ENCODE assay signal across 36 cellular contexts in genomic region chrX:125952973-125953372, GRCh38.
"Had no signal": no experiment of that assay in that cellular context is flagged by ENCODE, and none has a peak within 500 bp of the region (broad histone marks: within the 10 kb centered on the region; RNA-seq: fewer than 3 reads in every experiment).

No MANE protein-coding gene starts in this region.

- H3K27me3 Mint-ChIP-seq: activated B cell treated with CpG ODN at 0.5 μM for 24 hours; activated CD4-positive, alpha-beta memory T cell treated with anti-CD3 and anti-CD28 coated beads for 36 hours; activated CD4-positive, alpha-beta T cell treated with anti-CD3 and anti-CD28 coated beads, Interleukin-2, amount 10 ng/mL, durations not matched to agents 24 days and 14 days; activated CD8-positive, alpha-beta T cell treated with anti-CD3 and anti-CD28 coated beads for 36 hours; activated naive CD8-positive, alpha-beta T cell treated with anti-CD3 and anti-CD28 coated beads for 36 hours; activated T-helper 17 cell treated with anti-CD3 and anti-CD28 coated beads, Interleukin-2, amount 50 U/mL, for 72 hours; brain; central memory CD8-positive, alpha-beta T cell had no signal

- H3K4me1 Mint-ChIP-seq: activated B cell treated with CpG ODN at 0.5 μM for 24 hours; activated CD4-positive, alpha-beta T cell treated with anti-CD3 and anti-CD28 coated beads, Interleukin-2, amount 10 ng/mL, durations not matched to agents 24 days and 14 days; activated naive CD8-positive, alpha-beta T cell treated with anti-CD3 and anti-CD28 coated beads for 36 hours; activated T-helper 17 cell treated with anti-CD3 and anti-CD28 coated beads, Interleukin-2, amount 50 U/mL, for 72 hours; brain; central memory CD8-positive, alpha-beta T cell had no signal

- H3K36me3 ChIP-seq: adrenal gland, cardiac muscle cell had no signal

- H3K4me3 Mint-ChIP-seq: activated B cell treated with CpG ODN at 0.5 μM for 24 hours; activated CD4-positive, alpha-beta memory T cell treated with anti-CD3 and anti-CD28 coated beads for 36 hours; activated CD4-positive, alpha-beta T cell treated with anti-CD3 and anti-CD28 coated beads, Interleukin-2, amount 10 ng/mL, durations not matched to agents 24 days and 14 days; activated CD8-positive, alpha-beta T cell treated with anti-CD3 and anti-CD28 coated beads for 36 hours; activated naive CD4-positive, alpha-beta T cell treated with anti-CD3 and anti-CD28 coated beads for 36 hours; activated naive CD8-positive, alpha-beta T cell treated with anti-CD3 and anti-CD28 coated beads for 36 hours; activated T-cell treated with anti-CD3 and anti-CD28 coated beads, Interleukin-2, amount 50 U/mL, for 4 hours; activated T-cell treated with anti-CD3 and anti-CD28 coated beads, Interleukin-2, amount 50 U/mL, for 72 hours; activated T-helper 1 cell treated with anti-CD3 and anti-CD28 coated beads, Interleukin-12 subunit alpha, Interleukin-12 subunit beta, Interleukin-2, Interleukin-4 antibody, amounts not matched to agents 30 ng/mL and 10 ng/mL and 1 ng/mL, durations not matched to agents 14 hours and 24 hours and 36 hours; activated T-helper 17 cell treated with anti-CD3 and anti-CD28 coated beads, Interleukin-2, amount 50 U/mL, for 72 hours; brain; central memory CD8-positive, alpha-beta T cell; T-helper 2 cell treated with Interferon-gamma antibody and Interleukin-4, amounts not matched to agents 5 μg/mL and 100 μg/mL, for 36 hours had no signal

- H3K4me1 ChIP-seq: adrenal gland had no signal

- H3K9me3 ChIP-seq: adrenal gland had no signal

- H3K27me3 ChIP-seq: adrenal gland, cardiac muscle cell had no signal

- DNase-seq: activated B cell treated with CpG ODN at 0.5 μM for 24 hours; activated CD4-positive, alpha-beta memory T cell treated with anti-CD3 and anti-CD28 coated beads for 36 hours; activated CD4-positive, alpha-beta T cell treated with anti-CD3 and anti-CD28 coated beads for 4 hours; activated CD4-positive, alpha-beta T cell treated with anti-CD3 and anti-CD28 coated beads, Interleukin-2, amount 10 ng/mL, durations not matched to agents 24 days and 14 days; activated CD4-positive, alpha-beta T cell treated with anti-CD3 and anti-CD28 coated beads, Interleukin-2, amount 50 U/mL, for 1 hour; activated CD4-positive, alpha-beta T cell treated with anti-CD3 and anti-CD28 coated beads, Interleukin-2, amount 50 U/mL, for 4 hours; activated CD4-positive, CD25-positive, alpha-beta regulatory T cell treated with anti-CD3 and anti-CD28 coated beads, Interleukin-2, amount 50 U/mL, for 72 hours; activated CD8-positive, alpha-beta memory T cell treated with anti-CD3 and anti-CD28 coated beads, Interleukin-2, amount 50 U/mL, for 4 hours; activated CD8-positive, alpha-beta T cell treated with anti-CD3 and anti-CD28 coated beads for 36 hours; activated effector memory CD4-positive, alpha-beta T cell treated with anti-CD3 and anti-CD28 coated beads, Interleukin-2, amount 50 U/mL, for 16 hours; activated gamma-delta T cell treated with Interleukin-2 at 50 U/mL for 16 hours; activated naive CD4-positive, alpha-beta T cell; activated naive CD4-positive, alpha-beta T cell treated with anti-CD3 and anti-CD28 coated beads for 36 hours; activated naive CD4-positive, alpha-beta T cell treated with anti-CD3 and anti-CD28 coated beads, Interleukin-2, amount 50 U/mL, for 16 hours; activated naive CD8-positive, alpha-beta T cell treated with anti-CD3 and anti-CD28 coated beads for 36 hours; activated T-cell treated with anti-CD3 and anti-CD28 coated beads for 4 hours; activated T-cell treated with anti-CD3 and anti-CD28 coated beads, Interleukin-2, amount 50 U/mL, for 1 hour; activated T-cell treated with anti-CD3 and anti-CD28 coated beads, Interleukin-2, amount 50 U/mL, for 4 hours; activated T-cell treated with anti-CD3 and anti-CD28 coated beads, Interleukin-2, amount 50 U/mL, for 72 hours; adrenal gland; amniotic stem cell; aorta; caudate nucleus; cerebellar nuclear complex; T-helper 2 cell; T-helper 9 cell had no signal

- H3K27ac Mint-ChIP-seq: activated B cell treated with CpG ODN at 0.5 μM for 24 hours; activated CD4-positive, alpha-beta memory T cell treated with anti-CD3 and anti-CD28 coated beads for 36 hours; activated CD4-positive, alpha-beta T cell treated with anti-CD3 and anti-CD28 coated beads, Interleukin-2, amount 10 ng/mL, durations not matched to agents 24 days and 14 days; activated CD8-positive, alpha-beta T cell treated with anti-CD3 and anti-CD28 coated beads for 36 hours; activated naive CD4-positive, alpha-beta T cell treated with anti-CD3 and anti-CD28 coated beads for 36 hours; activated naive CD4-positive, alpha-beta T cell treated with anti-CD3 and anti-CD28 coated beads, Interleukin-2, amount 50 U/mL, for 72 hours; activated naive CD8-positive, alpha-beta T cell treated with anti-CD3 and anti-CD28 coated beads for 36 hours; activated T-cell treated with anti-CD3 and anti-CD28 coated beads, Interleukin-2, amount 50 U/mL, for 72 hours; activated T-helper 1 cell treated with anti-CD3 and anti-CD28 coated beads, Interleukin-12 subunit alpha, Interleukin-12 subunit beta, Interleukin-2, Interleukin-4 antibody, amounts not matched to agents 30 ng/mL and 10 ng/mL and 1 ng/mL, durations not matched to agents 14 hours and 24 hours and 36 hours; activated T-helper 17 cell treated with anti-CD3 and anti-CD28 coated beads, Interleukin-2, amount 50 U/mL, for 72 hours; T-helper 2 cell treated with Interferon-gamma antibody and Interleukin-4, amounts not matched to agents 5 μg/mL and 100 μg/mL, for 36 hours had no signal

- H3K27ac ChIP-seq: adrenal gland, cardiac muscle cell, VCaP had no signal

- ATAC-seq: activated CD8-positive, alpha-beta T cell treated with anti-CD3 and anti-CD28 coated beads for 36 hours; activated naive CD4-positive, alpha-beta T cell treated with anti-CD3 and anti-CD28 coated beads, Interleukin-2, amount 50 U/mL, for 72 hours; activated T-cell treated with anti-CD3 and anti-CD28 coated beads, Interleukin-2, amount 50 U/mL, for 4 hours; activated T-cell treated with anti-CD3 and anti-CD28 coated beads, Interleukin-2, amount 50 U/mL, for 72 hours; activated T-helper 17 cell treated with anti-CD3 and anti-CD28 coated beads, Interleukin-2, amount 50 U/mL, for 72 hours had no signal

- H3K4me3 ChIP-seq: adrenal gland, cardiac muscle cell had no signal

- FAIRE-seq: bronchial epithelial cell, TTC549 had no signal

- H3K9me3 Mint-ChIP-seq: activated B cell treated with CpG ODN at 0.5 μM for 24 hours; activated CD4-positive, alpha-beta memory T cell treated with anti-CD3 and anti-CD28 coated beads for 36 hours; activated CD4-positive, alpha-beta T cell treated with anti-CD3 and anti-CD28 coated beads, Interleukin-2, amount 10 ng/mL, durations not matched to agents 24 days and 14 days; activated CD8-positive, alpha-beta T cell treated with anti-CD3 and anti-CD28 coated beads for 36 hours; activated naive CD4-positive, alpha-beta T cell treated with anti-CD3 and anti-CD28 coated beads for 36 hours; activated naive CD4-positive, alpha-beta T cell treated with anti-CD3 and anti-CD28 coated beads, Interleukin-2, amount 50 U/mL, for 72 hours; activated naive CD8-positive, alpha-beta T cell treated with anti-CD3 and anti-CD28 coated beads for 36 hours; activated T-cell treated with anti-CD3 and anti-CD28 coated beads, Interleukin-2, amount 50 U/mL, for 4 hours; activated T-cell treated with anti-CD3 and anti-CD28 coated beads, Interleukin-2, amount 50 U/mL, for 72 hours; activated T-helper 1 cell treated with anti-CD3 and anti-CD28 coated beads, Interleukin-12 subunit alpha, Interleukin-12 subunit beta, Interleukin-2, Interleukin-4 antibody, amounts not matched to agents 30 ng/mL and 10 ng/mL and 1 ng/mL, durations not matched to agents 14 hours and 24 hours and 36 hours; brain; central memory CD8-positive, alpha-beta T cell; T-helper 2 cell treated with Interferon-gamma antibody and Interleukin-4, amounts not matched to agents 5 μg/mL and 100 μg/mL, for 36 hours had no signal

- H3K36me3 Mint-ChIP-seq: activated CD4-positive, alpha-beta memory T cell treated with anti-CD3 and anti-CD28 coated beads for 36 hours; activated naive CD4-positive, alpha-beta T cell treated with anti-CD3 and anti-CD28 coated beads, Interleukin-2, amount 50 U/mL, for 72 hours; activated naive CD8-positive, alpha-beta T cell treated with anti-CD3 and anti-CD28 coated beads for 36 hours; brain had no signal
